In genomic region chr1:113875714-113876113, GRCh38 we compare ENCODE assay signal across 12 cellular contexts. TPM values are rescaled to one million over a fixed set of nuclear protein-coding genes. Genes with fewer than 3 reads are reported as not detected.
DNase-seq lines count a peak whose midpoint lies in the region; ATAC-seq lines count a peak whose summit lies in the region.
"Had no signal": no experiment of that assay in that cellular context is flagged by ENCODE, and none has a peak within 500 bp of the region (broad histone marks: within the 10 kb centered on the region; RNA-seq: fewer than 3 reads in every experiment).

No MANE protein-coding gene starts in this region.

- H3K36me3 Mint-ChIP-seq in CD4-positive, alpha-beta memory T cell: peaks cover 0 to 8% of the 10 kb centered on the region in 2 donors

- peaks cover 63% of the 10 kb centered on the region for H3K4me1 ChIP-seq in CD4-positive, alpha-beta memory T cell (ENCODE audit: insufficient read depth, low read length)
- H3K4me1 ChIP-seq: sigmoid colon had no signal

- POLR2A ChIA-PET in CD4-positive, alpha-beta memory T cell (lab: Charles Lee; ENCODE audit: partially characterized antibody): interaction anchor here (0.5 to 3.0 kb wide), 6 partner anchors 11 to 63 kb away, joined by 3 to 26 read pairs (median 5); partner anchors contain the start of genes AP4B1, DCLRE1B, HIPK1 and RSBN1

- peaks cover 48 to 79% (median 64%) of the 10 kb centered on the region in 4 donors for H3K4me1 Mint-ChIP-seq in CD4-positive, alpha-beta memory T cell

- H3K9me3 ChIP-seq in CD4-positive, alpha-beta memory T cell (ENCODE audit: control insufficient read depth in 1 of 2, low read length in 2 of 2): no peaks in the 10 kb centered on the region
- H3K9me3 ChIP-seq: sigmoid colon, upper lobe of left lung had no signal

- ATAC-seq in GM18909 (IDR thresholded peaks at IDR 0.05; ENCODE audit: poor library complexity, unreplicated experiment) (peak; percentile 56), HG03139 (IDR thresholded peaks at IDR 0.05; ENCODE audit: unreplicated experiment) (peak; percentile 39), HG03095 (IDR thresholded peaks at IDR 0.05; ENCODE audit: unreplicated experiment) (no peak)

- no peaks in the 10 kb centered on the region for H3K27me3 Mint-ChIP-seq in CD4-positive, alpha-beta memory T cell

- H3K4me3 Mint-ChIP-seq in CD4-positive, alpha-beta memory T cell: peak overlapping the region in 1 of 8 donors; percentile 22

- no peak overlapping the region for H3K27ac ChIP-seq in CD4-positive, alpha-beta memory T cell (ENCODE audit: low read depth, low read length)
- H3K27ac ChIP-seq: sigmoid colon, upper lobe of left lung, VCaP had no signal

- CTCF ChIA-PET in CD4-positive, alpha-beta memory T cell (lab: Charles Lee; ENCODE audit: partially characterized antibody): interaction anchor here (0.8 to 3.0 kb wide), 5 partner anchors 13 to 71 kb away, joined by 3 to 18 read pairs (median 4); partner anchors contain the start of gene AP4B1

- no peak for DNase-seq in CD4-positive, alpha-beta memory T cell
- DNase-seq in cerebellum (ENCODE audit: low spot score) (peak; percentile 80), T-helper 9 cell (no peak), islet precursor cell (no peak)
- DNase-seq in activated CD4-positive, CD25-positive, alpha-beta regulatory T cell (lab: John Stamatoyannopoulos, UW): no peak
- DNase-seq: activated effector memory CD4-positive, alpha-beta T cell treated with anti-CD3 and anti-CD28 coated beads, Interleukin-2, amount 50 U/mL, for 16 hours; sigmoid colon; upper lobe of left lung had no signal

- intact Hi-C loops in CD4-positive, alpha-beta memory T cell (cut with micrococcal nuclease): no loop called here

- no peaks in the 10 kb centered on the region for H3K36me3 ChIP-seq in CD4-positive, alpha-beta memory T cell (ENCODE audit: insufficient read depth, low read length)
- H3K36me3 ChIP-seq: sigmoid colon, upper lobe of left lung had no signal

- H3K27ac Mint-ChIP-seq in CD4-positive, alpha-beta memory T cell: peak overlapping the region in 5 of 7 donors; percentile 1 to 73 (median 56)

- H3K9me3 Mint-ChIP-seq in CD4-positive, alpha-beta memory T cell: no peaks in the 10 kb centered on the region

- no peak overlapping the region for H3K4me3 ChIP-seq in CD4-positive, alpha-beta memory T cell (ENCODE audit: low read length in 2 of 2)
- H3K4me3 ChIP-seq: sigmoid colon, upper lobe of left lung had no signal

- no peaks in the 10 kb centered on the region for H3K27me3 ChIP-seq in CD4-positive, alpha-beta memory T cell (ENCODE audit: insufficient read depth, low read length)
- H3K27me3 ChIP-seq: sigmoid colon, upper lobe of left lung had no signal

RNA-seq across cellular contexts. Expression of gene PTPN22, which starts 4.2 kb away (rescaled TPM):
- 10 to 100 TPM; 32.2 to 33.7 TPM for total RNA-seq in CD4-positive, alpha-beta memory T cell
- 10 to 100 TPM; 38.1 to 66.1 TPM for polyA plus RNA-seq in CD4-positive, alpha-beta memory T cell
- 0.36 TPM for total RNA-seq in cerebellum

RNA-seq across cellular contexts. Expression of gene BCL2L15, which starts 11.7 kb away (rescaled TPM):
- total RNA-seq in CD4-positive, alpha-beta memory T cell: 1 to 10 TPM; 1.3 to 2.1 TPM
- 1 to 10 TPM in 1 of 2 donors, under 1 TPM in 1; 0.75 to 1.3 TPM for polyA plus RNA-seq in CD4-positive, alpha-beta memory T cell
- total RNA-seq in cerebellum: 0.91 TPM

RNA-seq across cellular contexts. Expression of gene AP4B1, which starts 28.9 kb away (rescaled TPM):
- 10 to 100 TPM; 74.5 to 75.5 TPM for total RNA-seq in CD4-positive, alpha-beta memory T cell
- 10 to 100 TPM in 1 of 2 donors, 1 to 10 TPM in 1; 8.9 to 12.9 TPM for polyA plus RNA-seq in CD4-positive, alpha-beta memory T cell
- 29.8 TPM for total RNA-seq in cerebellum

RNA-seq across cellular contexts. Expression of gene DCLRE1B, which starts 29.4 kb away (rescaled TPM):
- 1 to 10 TPM; 5.1 to 5.4 TPM for total RNA-seq in CD4-positive, alpha-beta memory T cell
- 1 to 10 TPM; 2.8 to 5.3 TPM for polyA plus RNA-seq in CD4-positive, alpha-beta memory T cell
- total RNA-seq in cerebellum: 9.3 TPM

RNA-seq across cellular contexts. Expression of gene HIPK1, which starts 53.4 kb away (rescaled TPM):
- total RNA-seq in CD4-positive, alpha-beta memory T cell: 100 to 1,000 TPM; 107 to 110 TPM
- 10 to 100 TPM in 1 of 2 donors, 1 to 10 TPM in 1; 4.4 to 17.1 TPM for polyA plus RNA-seq in CD4-positive, alpha-beta memory T cell
- 46.9 TPM for total RNA-seq in cerebellum

Comparison
In these comparisons a context has a peak if more than half of its experiments do, and no peak if none do; other contexts are left out.
1. RNA of gene PTPN22, which starts 4.2 kb away (total RNA-seq): 32.2 to 33.7 TPM in CD4-positive, alpha-beta memory T cell; 0.36 TPM in cerebellum (single experiment); every median in the first group is over 10 times any median in the second.